In the genomic region with DNA sequence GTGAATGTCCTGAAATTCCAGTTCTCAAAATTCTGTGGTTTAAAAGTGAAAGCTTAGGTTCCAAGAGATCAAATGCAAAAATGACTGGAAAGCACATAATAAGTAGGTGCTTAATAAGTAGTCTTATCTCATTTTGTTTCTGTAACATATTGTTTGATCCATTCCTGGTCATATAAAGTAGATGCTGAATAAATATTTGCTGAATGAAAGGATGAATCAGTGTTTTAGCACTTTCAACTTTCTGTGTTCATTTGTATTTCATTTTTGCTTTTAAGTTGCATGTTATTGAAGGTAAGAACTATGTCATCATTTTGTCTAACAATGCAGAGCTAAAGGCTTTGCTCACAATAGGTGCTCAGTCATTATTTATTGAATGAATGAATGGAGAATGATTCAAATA, we compare ENCODE assay signal across 20 cellular contexts. TPM values are rescaled to one million over a fixed set of nuclear protein-coding genes. Genes with fewer than 3 reads are reported as not detected.
DNase-seq lines count a peak whose midpoint lies in the region; ATAC-seq, FAIRE-seq and TF ChIP-seq lines count a peak whose summit lies in the region.
"Had no signal": no experiment of that assay in that cellular context is flagged by ENCODE, and none has a peak within 500 bp of the region (broad histone marks: within the 10 kb centered on the region; RNA-seq: fewer than 3 reads in every experiment).

No MANE protein-coding gene starts in this region.

- peak overlapping the region in 1 of 2 experiments; percentile 46; a peak in 1 of 6 replicates for H3K27ac ChIP-seq in A549
- H3K27ac ChIP-seq in PC-9: peak overlapping the region; percentile 17
- H3K27ac ChIP-seq in sigmoid colon: no peak overlapping the region
- H3K27ac ChIP-seq in CD4-positive, alpha-beta memory T cell (ENCODE audit: low read depth, low read length): no peak overlapping the region
- H3K27ac ChIP-seq: GM23248 had no signal

- intact Hi-C loops in PC-9 (cut with micrococcal nuclease; ENCODE audit: unreplicated experiment) (loop anchor here (10.0 kb wide), 1 partner anchor 305 kb away; a partner anchor contains a TSS), sigmoid colon (cut with DNase I) (no loop called here), Right ventricle myocardium inferior (cut with DNase I) (no loop called here)
- intact Hi-C loops in CD4-positive, alpha-beta memory T cell (cut with micrococcal nuclease): no loop called here

- H3K9me3 Mint-ChIP-seq in CD4-positive, alpha-beta memory T cell: peaks cover 0 to 1% (median 0%) of the 10 kb centered on the region in 8 donors
- H3K9me3 Mint-ChIP-seq: CD4-positive, alpha-beta T cell had no signal

- POLR2A ChIA-PET in A549 (lab: Yijun Ruan, JAX): no interaction called here
- POLR2A ChIA-PET in PC-9 (lab: Charles Lee; ENCODE audit: unreplicated experiment): interaction anchor here (0.6 kb wide), 2 partner anchors 97 to 471 kb away, joined by 3 to 29 read pairs; no protein-coding TSS in a partner anchor
- POLR2A ChIA-PET in CD4-positive, alpha-beta memory T cell (lab: Charles Lee; ENCODE audit: partially characterized antibody): no interaction called here

- ATAC-seq in A549 (no peak), Right ventricle myocardium inferior (no peak)
- ATAC-seq: HCT116 had no signal

- H3K4me2 ChIP-seq in A549 (peak overlapping the region; percentile 16; the same call in 2 of the 3 replicates), PC-9 (0 out of 2 replicates have a peak overlapping the region, but pooled peaks have one; percentile 3)

- H3K36me3 ChIP-seq in PC-9 (ENCODE audit: low read depth) (no peaks in the 10 kb centered on the region), sigmoid colon (peaks cover 0 to 24% (median 2%) of the 10 kb centered on the region in 4 donors)
- H3K36me3 ChIP-seq in CD4-positive, alpha-beta memory T cell (ENCODE audit: insufficient read depth, low read length): no peaks in the 10 kb centered on the region

- H3K9me2 ChIP-seq in PC-9 (ENCODE audit: insufficient read depth): no peaks in the 10 kb centered on the region

- no peaks in the 10 kb centered on the region for H3K36me3 Mint-ChIP-seq in CD4-positive, alpha-beta memory T cell

- DNase-seq in A549 (ENCODE audit: low read depth in 1 of 2, low spot score in 1 of 2) (no peak), ELR (ENCODE audit: low read depth) (peak; percentile 13), PC-9 (peak in 1 of 2 experiments; percentile 39), choroid plexus epithelial cell (ENCODE audit: low read depth) (peak; percentile 4), sigmoid colon (no peak), Right ventricle myocardium inferior (ENCODE audit: missing footprints) (no peak)
- no peak for DNase-seq in activated CD4-positive, CD25-positive, alpha-beta regulatory T cell treated with anti-CD3 and anti-CD28 coated beads, Interleukin-2, amount 50 U/mL, for 72 hours
- no peak for DNase-seq in CD4-positive, alpha-beta memory T cell
- DNase-seq: 8988T; C1 segment of cervical spinal cord; CD4-positive, alpha-beta T cell; DMS153; DMS79 treated with DMSO at 0.1 percent for 48 hours; GM23248; IMR-90 had no signal

- BruUV-seq in PC-9 (replicated peaks; lab: Mats Ljungman, UMichigan): no TSS peak

- H3K79me2 ChIP-seq in PC-9 (ENCODE audit: low read depth): peaks cover 32% of the 10 kb centered on the region

- H4K20me1 ChIP-seq in PC-9 (ENCODE audit: insufficient read depth): no peaks in the 10 kb centered on the region

- H3K27ac Mint-ChIP-seq in CD4-positive, alpha-beta memory T cell: no peak overlapping the region
- H3K27ac Mint-ChIP-seq: B cell; CD4-positive, alpha-beta T cell had no signal

- FAIRE-seq in A549 (lab: Jason Lieb, UNC): no peak
- FAIRE-seq: D721Med, GM18507, H54 had no signal

- H2AFZ ChIP-seq in PC-9: no peak overlapping the region
- H2AFZ ChIP-seq: GM23248 had no signal

- TF ChIP-seq EP300 in A549 (IDR thresholded peaks at IDR 0.05) (no peak), sigmoid colon (IDR thresholded peaks at IDR 0.05) (no peak)

- H3K4me3 ChIP-seq in A549 (no peak overlapping the region), PC-9 (no peak overlapping the region), choroid plexus epithelial cell (ENCODE audit: low read depth, low read length) (no peak overlapping the region), sigmoid colon (no peak overlapping the region)
- no peak overlapping the region for H3K4me3 ChIP-seq in CD4-positive, alpha-beta memory T cell (ENCODE audit: low read length in 2 of 2)
- H3K4me3 ChIP-seq: GM23248 had no signal

- no peaks in the 10 kb centered on the region for H3K27me3 Mint-ChIP-seq in CD4-positive, alpha-beta memory T cell
- H3K27me3 Mint-ChIP-seq: B cell; CD4-positive, alpha-beta T cell had no signal

- H3K4me3 Mint-ChIP-seq in CD4-positive, alpha-beta memory T cell: no peak overlapping the region
- H3K4me3 Mint-ChIP-seq: B cell; CD4-positive, alpha-beta T cell had no signal

- TF ChIP-seq POLR2A in A549 (IDR thresholded peaks at IDR 0.05; ENCODE audit: low read length) (no peak), sigmoid colon (IDR thresholded peaks at IDR 0.05) (no peak)

- H3K4me1 ChIP-seq in A549: peaks cover 19% of the 10 kb centered on the region; the same call in 2 of the 3 replicates
- peaks cover 14% of the 10 kb centered on the region for H3K4me1 ChIP-seq in PC-9 (replicated peaks; ENCODE audit: insufficient read depth)
- peaks cover 0 to 8% (median 5%) of the 10 kb centered on the region in 4 donors for H3K4me1 ChIP-seq in sigmoid colon
- H3K4me1 ChIP-seq in CD4-positive, alpha-beta memory T cell (ENCODE audit: insufficient read depth, low read length): no peaks in the 10 kb centered on the region

- H3K9me3 ChIP-seq in A549 (no peaks in the 10 kb centered on the region), PC-9 (ENCODE audit: insufficient read depth, low read depth) (no peaks in the 10 kb centered on the region), sigmoid colon (no peaks in the 10 kb centered on the region)
- H3K9me3 ChIP-seq in CD4-positive, alpha-beta memory T cell (ENCODE audit: control insufficient read depth in 1 of 2, low read length in 2 of 2): no peaks in the 10 kb centered on the region

- peaks cover 4 to 10% (median 8%) of the 10 kb centered on the region in 4 donors for H3K4me1 Mint-ChIP-seq in CD4-positive, alpha-beta memory T cell

- no peak for TF ChIP-seq RAD21 in A549 (conservative IDR thresholded peaks at IDR 0.05 in 1 of 2, IDR thresholded peaks at IDR 0.05 in 1 of 2)

- H3K27me3 ChIP-seq in PC-9 (ENCODE audit: insufficient read depth, low read depth) (no peaks in the 10 kb centered on the region), sigmoid colon (no peaks in the 10 kb centered on the region)
- no peaks in the 10 kb centered on the region for H3K27me3 ChIP-seq in CD4-positive, alpha-beta memory T cell (ENCODE audit: insufficient read depth, low read length)

- TF ChIP-seq CTCF in A549 (IDR thresholded peaks at IDR 0.05): no peak
- TF ChIP-seq CTCF in PC-9 (conservative IDR thresholded peaks at IDR 0.05): no peak
- no peak for TF ChIP-seq CTCF in choroid plexus epithelial cell (conservative IDR thresholded peaks at IDR 0.05; ENCODE audit: low read depth, low read length)
- no peak for TF ChIP-seq CTCF in sigmoid colon (IDR thresholded peaks at IDR 0.05)

- peaks cover 3% of the 10 kb centered on the region; the same call in 1 of the 2 replicates for H3F3A ChIP-seq in PC-9 (ENCODE audit: insufficient read depth, low read depth)

- CTCF ChIA-PET in A549 (lab: Yijun Ruan, JAX): interaction anchor here (0.6 to 2.0 kb wide), 2 partner anchors 11 to 41 kb away, joined by 3 to 5 read pairs; no protein-coding TSS in a partner anchor
- CTCF ChIA-PET in PC-9 (lab: Charles Lee): no interaction called here
- CTCF ChIA-PET in CD4-positive, alpha-beta memory T cell (lab: Charles Lee; ENCODE audit: partially characterized antibody): no interaction called here

TF ChIP-seq in A549, 52 proteins besides CTCF, POLR2A, EP300 and RAD21 (continues in another document):
- TF ChIP-seq ZSCAN20 (CRISPR knock-in tag; IDR thresholded peaks at IDR 0.05) (no peak), FOSB (CRISPR knock-in tag; IDR thresholded peaks at IDR 0.05) (no peak), FOSL2 (IDR thresholded peaks at IDR 0.05) (no peak), FOSL2 (CRISPR knock-in tag; IDR thresholded peaks at IDR 0.05) (no peak), TFCP2L1 (CRISPR knock-in tag; IDR thresholded peaks at IDR 0.05) (no peak), RFX5 (IDR thresholded peaks at IDR 0.05) (no peak), MYC (IDR thresholded peaks at IDR 0.05; ENCODE audit: borderline replicate concordance, low read length) (no peak), EHF (CRISPR knock-in tag; IDR thresholded peaks at IDR 0.05) (no peak), RARB (CRISPR knock-in tag; IDR thresholded peaks at IDR 0.05) (no peak), POLR2AphosphoS2 (conservative IDR thresholded peaks at IDR 0.05; ENCODE audit: low read length) (no peak), HDAC2 (IDR thresholded peaks at IDR 0.05) (no peak)

RNA-seq across cellular contexts. Expression of a gene that starts 6.3 kb away (rescaled TPM):
- polyA plus RNA-seq in A549 (2011; rRNA removed) (19.3 and 23.6 TPM in 2 replicates), A549 (2017; fragmentation: RNase III; extraction: RNeasy Plus Mini Kit Qiagen cat#74134 plus additional on column Dnase treatment) (16.8 to 20.5 TPM (median 18.5 TPM) in 3 replicates), sigmoid colon (10 to 100 TPM; 20.4 to 43.7 (median 38.8) TPM)
- polyA plus RNA-seq in A549 (2012; cell fraction: cytosol; rRNA removed): 17.6 and 22.3 TPM in 2 replicates
- polyA plus RNA-seq in A549 (2012; cell fraction: nucleus; rRNA removed): 45.5 and 52.9 TPM in 2 replicates
- 55.6 and 60.9 TPM in 2 replicates for polyA minus RNA-seq in A549 (2011; rRNA and poly(A)+ RNA removed)
- total RNA-seq in PC-9 (2021) (58.8 and 69.3 TPM in 2 replicates), sigmoid colon (10 to 100 TPM; 19.3 to 54.0 (median 30.3) TPM), Right ventricle myocardium inferior (100 TPM)
- 1 to 10 TPM; 5.4 to 9.9 TPM for total RNA-seq in CD4-positive, alpha-beta memory T cell
- polyA plus RNA-seq in CD4-positive, alpha-beta memory T cell: 1 to 10 TPM in 1 of 2 donors, under 1 TPM in 1; 0.65 to 3.3 TPM

RNA-seq across cellular contexts. Expression of a gene that starts 59.3 kb away (rescaled TPM):
- polyA plus RNA-seq in A549 (2011; rRNA removed) (9.7 and 11.9 TPM in 2 replicates), A549 (2017; fragmentation: RNase III; extraction: RNeasy Plus Mini Kit Qiagen cat#74134 plus additional on column Dnase treatment) (5.7 to 7.6 TPM (median 7.3 TPM) in 3 replicates), sigmoid colon (1 to 10 TPM; 6.9 to 7.3 (median 7.2) TPM)
- polyA plus RNA-seq in A549 (2012; cell fraction: cytosol; rRNA removed): 1.5 TPM in 2 replicates
- 0.49 and 1.0 TPM in 2 replicates for polyA plus RNA-seq in A549 (2012; cell fraction: nucleus; rRNA removed)
- 5.3 and 6.8 TPM in 2 replicates for polyA minus RNA-seq in A549 (2011; rRNA and poly(A)+ RNA removed)
- total RNA-seq in PC-9 (2021) (25.2 and 25.4 TPM in 2 replicates), sigmoid colon (10 to 100 TPM; 11.2 to 15.3 (median 11.6) TPM), Right ventricle myocardium inferior (11.6 TPM)
- total RNA-seq in CD4-positive, alpha-beta memory T cell: 10 to 100 TPM; 17.3 to 19.7 TPM
- polyA plus RNA-seq in CD4-positive, alpha-beta memory T cell: 10 to 100 TPM in 1 of 2 donors, 1 to 10 TPM in 1; 9.0 to 16.4 TPM

Comparison
In these comparisons a context has a peak if more than half of its experiments do, and no peak if none do; other contexts are left out.
1. DNase-seq: peak in ELR (single experiment) and choroid plexus epithelial cell (single experiment); none in A549 (0 of 2), activated CD4-positive, CD25-positive, alpha-beta regulatory T cell treated with anti-CD3 and anti-CD28 coated beads, Interleukin-2, amount 50 U/mL, for 72 hours (single experiment), sigmoid colon (single experiment), Right ventricle myocardium inferior (single experiment) and CD4-positive, alpha-beta memory T cell (0 of 5).